In the genomic region with DNA sequence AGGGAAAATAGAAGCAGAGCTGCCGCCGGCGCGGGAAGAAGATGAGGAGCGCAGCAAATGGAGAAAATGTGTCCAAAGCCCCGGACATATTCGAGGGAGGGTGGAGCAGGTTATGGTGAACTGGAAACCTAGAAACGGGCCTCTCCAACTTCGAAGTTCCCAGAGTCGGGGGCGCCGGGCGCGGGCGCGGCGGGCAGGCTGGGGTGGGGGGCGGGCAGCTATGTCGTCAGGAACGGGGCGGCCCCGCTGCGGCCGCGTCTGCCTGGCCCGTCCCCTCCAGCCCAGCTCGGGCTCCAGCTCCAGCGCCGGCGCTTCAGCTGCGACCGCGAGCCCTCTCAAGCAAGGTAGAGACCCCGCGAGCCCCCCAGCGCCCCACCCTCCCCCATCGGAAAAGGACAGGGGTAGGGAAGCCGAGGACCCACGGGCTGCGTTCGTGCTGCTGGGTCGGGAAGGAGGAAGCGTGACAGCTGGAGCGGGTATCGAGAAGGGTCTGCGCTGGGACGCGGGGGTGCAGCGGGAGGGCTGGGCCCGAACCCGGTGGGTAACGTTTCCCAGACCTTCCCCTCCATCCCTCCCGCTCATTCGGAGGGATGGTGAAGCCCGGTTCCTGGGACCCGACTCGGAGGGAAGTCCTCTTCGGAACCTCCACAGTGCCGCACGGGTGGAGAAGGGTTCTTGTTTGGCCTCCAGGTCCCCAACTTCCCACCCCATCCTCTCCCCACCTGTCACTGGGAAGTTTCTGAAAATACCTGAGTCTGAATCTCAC, we compare ENCODE assay signal across 1 cellular context.
A peak's percentile ranks its signal among the peaks of the same experiment; 100 is the strongest.
TF ChIP-seq lines count a peak whose summit lies in the region.

No MANE protein-coding gene starts in this region.

TF ChIP-seq in K562, 482 proteins besides CTCF, POLR2A, EP300 and RAD21:
- TF ChIP-seq E2F6 (IDR thresholded peaks at IDR 0.05; ENCODE audit: borderline replicate concordance in 1 of 2, extremely low read depth in 1 of 2, insufficient read depth in 1 of 2, insufficient read length in 1 of 2, low read depth in 1 of 2, low read length in 1 of 2, poor library complexity in 1 of 2, severe bottlenecking in 1 of 2) (peak in 1 of 2 experiments; percentile 52), MAZ (CRISPR knock-in tag; conservative IDR thresholded peaks at IDR 0.05 in 1 of 2, IDR thresholded peaks at IDR 0.05 in 1 of 2) (peak in 1 of 2 experiments; percentile 12; a peak in 1 of 4 replicates), GATAD2A (IDR thresholded peaks at IDR 0.05) (0 out of 2 replicates have a peak, but pooled peaks have one; percentile 41), THRA (IDR thresholded peaks at IDR 0.05) (no peak), SRSF7 (optimal IDR thresholded peaks at IDR 0.05; ENCODE audit: low read depth, low read length) (no peak), CSDE1 (IDR thresholded peaks at IDR 0.05) (no peak), FOS (IDR thresholded peaks at IDR 0.05; ENCODE audit: extremely low read depth, insufficient read length) (no peak), ZBTB7A (IDR thresholded peaks at IDR 0.05; ENCODE audit: borderline replicate concordance, control insufficient read depth, low read depth, low read length) (peak; percentile 38; the same call in 1 of the 2 replicates), STAT5B (CRISPR knock-in tag; IDR thresholded peaks at IDR 0.05) (no peak), RBM15 (IDR thresholded peaks at IDR 0.05; ENCODE audit: insufficient read depth, low read length) (no peak), ATF1 (CRISPR knock-in tag; IDR thresholded peaks at IDR 0.05) (no peak), ATF1 (tag; IDR thresholded peaks at IDR 0.05) (0 out of 2 replicates have a peak, but pooled peaks have one; percentile 20), RBFOX2 (IDR thresholded peaks at IDR 0.05; ENCODE audit: low read depth, low read length) (peak; percentile 41; the same call in 1 of the 2 replicates), ZNF79 (CRISPR knock-in tag; IDR thresholded peaks at IDR 0.05; ENCODE audit: low read depth) (no peak), ZNF764 (CRISPR knock-in tag; IDR thresholded peaks at IDR 0.05; ENCODE audit: low read depth) (no peak), PHF8 (IDR thresholded peaks at IDR 0.05; ENCODE audit: borderline replicate concordance, low read length) (peak; percentile 29; the same call in 1 of the 2 replicates), KDM2B (CRISPR knock-in tag; IDR thresholded peaks at IDR 0.05) (no peak), RB1 (IDR thresholded peaks at IDR 0.05; ENCODE audit: low read depth) (0 out of 2 replicates have a peak, but pooled peaks have one; percentile 17), GABPB2 (CRISPR knock-in tag; conservative IDR thresholded peaks at IDR 0.05) (no peak), ZFX (CRISPR knock-in tag; IDR thresholded peaks at IDR 0.05) (peak; percentile 43; the same call in 1 of the 2 replicates), CEBPB (tag; IDR thresholded peaks at IDR 0.05) (no peak), REST (CRISPR knock-in tag; IDR thresholded peaks at IDR 0.05; ENCODE audit: low read depth) (no peak), VEZF1 (CRISPR knock-in tag; IDR thresholded peaks at IDR 0.05) (peak; percentile 53; the same call in 1 of the 2 replicates), YBX1 (IDR thresholded peaks at IDR 0.05) (no peak), TAF7 (tag; IDR thresholded peaks at IDR 0.05) (no peak), SAP30 (IDR thresholded peaks at IDR 0.05; ENCODE audit: borderline replicate concordance, insufficient read depth, low read depth, low read length, poor library complexity, severe bottlenecking) (peak; percentile 32), CREM (IDR thresholded peaks at IDR 0.05; ENCODE audit: low read depth) (peak; percentile 45), POLR2G (IDR thresholded peaks at IDR 0.05; ENCODE audit: low read depth, low read length) (peak; percentile 73), CREB1 (IDR thresholded peaks at IDR 0.05) (peak; percentile 23; the same call in 1 of the 2 replicates), CREB1 (CRISPR knock-in tag; IDR thresholded peaks at IDR 0.05) (no peak), KLF16 (IDR thresholded peaks at IDR 0.05) (no peak)
- TF ChIP-seq, protein P1, sequence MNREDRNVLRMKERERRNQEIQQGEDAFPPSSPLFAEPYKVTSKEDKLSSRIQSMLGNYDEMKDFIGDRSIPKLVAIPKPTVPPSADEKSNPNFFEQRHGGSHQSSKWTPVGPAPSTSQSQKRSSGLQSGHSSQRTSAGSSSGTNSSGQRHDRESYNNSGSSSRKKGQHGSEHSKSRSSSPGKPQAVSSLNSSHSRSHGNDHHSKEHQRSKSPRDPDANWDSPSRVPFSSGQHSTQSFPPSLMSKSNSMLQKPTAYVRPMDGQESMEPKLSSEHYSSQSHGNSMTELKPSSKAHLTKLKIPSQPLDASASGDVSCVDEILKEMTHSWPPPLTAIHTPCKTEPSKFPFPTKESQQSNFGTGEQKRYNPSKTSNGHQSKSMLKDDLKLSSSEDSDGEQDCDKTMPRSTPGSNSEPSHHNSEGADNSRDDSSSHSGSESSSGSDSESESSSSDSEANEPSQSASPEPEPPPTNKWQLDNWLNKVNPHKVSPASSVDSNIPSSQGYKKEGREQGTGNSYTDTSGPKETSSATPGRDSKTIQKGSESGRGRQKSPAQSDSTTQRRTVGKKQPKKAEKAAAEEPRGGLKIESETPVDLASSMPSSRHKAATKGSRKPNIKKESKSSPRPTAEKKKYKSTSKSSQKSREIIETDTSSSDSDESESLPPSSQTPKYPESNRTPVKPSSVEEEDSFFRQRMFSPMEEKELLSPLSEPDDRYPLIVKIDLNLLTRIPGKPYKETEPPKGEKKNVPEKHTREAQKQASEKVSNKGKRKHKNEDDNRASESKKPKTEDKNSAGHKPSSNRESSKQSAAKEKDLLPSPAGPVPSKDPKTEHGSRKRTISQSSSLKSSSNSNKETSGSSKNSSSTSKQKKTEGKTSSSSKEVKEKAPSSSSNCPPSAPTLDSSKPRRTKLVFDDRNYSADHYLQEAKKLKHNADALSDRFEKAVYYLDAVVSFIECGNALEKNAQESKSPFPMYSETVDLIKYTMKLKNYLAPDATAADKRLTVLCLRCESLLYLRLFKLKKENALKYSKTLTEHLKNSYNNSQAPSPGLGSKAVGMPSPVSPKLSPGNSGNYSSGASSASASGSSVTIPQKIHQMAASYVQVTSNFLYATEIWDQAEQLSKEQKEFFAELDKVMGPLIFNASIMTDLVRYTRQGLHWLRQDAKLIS (CRISPR knock-in tag; IDR thresholded peaks at IDR 0.05): 0 out of 2 replicates have a peak, but pooled peaks have one; percentile 23
